Comparison of ENCODE assay signal across 25 cellular contexts in genomic region chr20:22808628-22809027, GRCh38.
"Had no signal": no experiment of that assay in that cellular context is flagged by ENCODE, and none has a peak within 500 bp of the region (broad histone marks: within the 10 kb centered on the region; RNA-seq: fewer than 3 reads in every experiment).

No MANE protein-coding gene starts in this region.

- H3K36me3 ChIP-seq: brain microvascular endothelial cell, MG63, Peyer's patch had no signal

- H3K27me3 ChIP-seq: brain microvascular endothelial cell, MG63, Peyer's patch had no signal

- ATAC-seq: activated CD8-positive, alpha-beta memory T cell treated with anti-CD3 and anti-CD28 coated beads, Interleukin-2, amount 10 ng/mL, durations not matched to agents 7 days and 5 days; T-helper 17 cell had no signal

- H3K9me3 ChIP-seq: MG63, Peyer's patch had no signal

- H3K4me2 ChIP-seq: KMS-11 had no signal

- DNase-seq: activated B cell treated with CpG ODN at 0.5 μM for 24 hours; activated CD4-positive, alpha-beta T cell treated with anti-CD3 and anti-CD28 coated beads for 1 hour; activated CD4-positive, alpha-beta T cell treated with anti-CD3 and anti-CD28 coated beads, Interleukin-2, amount 10 ng/mL, durations not matched to agents 24 days and 14 days; activated CD4-positive, alpha-beta T cell treated with anti-CD3 and anti-CD28 coated beads, Interleukin-2, amount 50 U/mL, for 48 hours; activated CD8-positive, alpha-beta memory T cell treated with anti-CD3 and anti-CD28 coated beads, Interleukin-2, amount 10 ng/mL, durations not matched to agents 7 days and 5 days; activated effector memory CD4-positive, alpha-beta T cell treated with anti-CD3 and anti-CD28 coated beads, Interleukin-2, amount 50 U/mL, for 16 hours; activated naive CD4-positive, alpha-beta T cell treated with Interleukin-2 at 50 U/mL for 16 hours; activated T-cell treated with anti-CD3 and anti-CD28 coated beads, Interleukin-2, amount 50 U/mL, for 24 hours; brain microvascular endothelial cell; cerebellar nuclear complex; MG63; MV-4-11; NCI-H1092 treated with DMSO at 0.1 percent for 48 hours; NCI-H1417 treated with DMSO at 0.1 percent for 48 hours; NCI-H1694; NCI-H2029; NCI-H2107; NCI-H510A treated with DMSO at 0.1 percent for 48 hours; NK-92 treated with Interleukin-12 subunit alpha and Interleukin-12 subunit beta, amount 100 ng/mL, for 24 hours; OCI-M1; Peyer's patch; SHP77 treated with DMSO at 0.1 percent for 48 hours; T-helper 17 cell; T-helper 9 cell had no signal

- H3K4me1 ChIP-seq: Peyer's patch had no signal

- H3K4me3 ChIP-seq: MG63, Peyer's patch had no signal

- H3K9ac ChIP-seq: KMS-11 had no signal

- H3K27ac ChIP-seq: brain microvascular endothelial cell, KMS-11, Peyer's patch had no signal
